Comparison of ENCODE assay signal across 25 cellular contexts in genomic region chr10:113436836-113437235, GRCh38.
"Had no signal": no experiment of that assay in that cellular context is flagged by ENCODE, and none has a peak within 500 bp of the region (broad histone marks: within the 10 kb centered on the region; RNA-seq: fewer than 3 reads in every experiment).

No MANE protein-coding gene starts in this region.

- DNase-seq: natural killer cell; nucleus accumbens; pancreas; right cardiac atrium; right lobe of liver; sigmoid colon; small intestine; stimulated activated CD4-positive, alpha-beta T cell treated with anti-CD3 and anti-CD28 coated beads, Interleukin-15, amount 100 ng/mL, for 24 hours; stimulated activated CD4-positive, alpha-beta T cell treated with anti-CD3 and anti-CD28 coated beads, Interleukin-2, amount 100 ng/mL, for 24 hours; stimulated activated CD4-positive, alpha-beta T cell treated with anti-CD3 and anti-CD28 coated beads, Interleukin-2, amount 100 ng/mL, for 48 hours; stimulated activated CD4-positive, alpha-beta T cell treated with anti-CD3 and anti-CD28 coated beads, Interleukin-4, amount 100 ng/mL, for 24 hours; stimulated activated naive B cell treated with anti-CD40 and anti-IgM and Interleukin-4, amounts not matched to agents 10 μg/mL and 1 μg/mL and 100 μg/mL, for 72 hours; stimulated activated naive CD4-positive, alpha-beta T cell treated with Interleukin-2 at 50 U/mL for 16 hours; stomach; thyroid gland; trophoblast cell had no signal

- H3K4me3 Mint-ChIP-seq: natural killer cell; nephron; stimulated activated effector memory CD8-positive, alpha-beta T cell treated with anti-CD3 and anti-CD28 coated beads, Interleukin-12 subunit alpha, Interleukin-12 subunit beta, amount 100 ng/mL, for 72 hours; stimulated activated naive B cell treated with anti-CD40 and anti-IgM and Interleukin-4, amounts not matched to agents 10 μg/mL and 1 μg/mL and 100 μg/mL, for 72 hours; stimulated activated naive CD8-positive, alpha-beta T cell treated with anti-CD3 and anti-CD28 coated beads, Interleukin-15, Interleukin-2, amounts not matched to agents 100 ng/mL and 50 ng/mL, for 24 hours had no signal

- H3K9me3 Mint-ChIP-seq: natural killer cell; stimulated activated effector memory CD8-positive, alpha-beta T cell treated with anti-CD3 and anti-CD28 coated beads, Interleukin-12 subunit alpha, Interleukin-12 subunit beta, amount 100 ng/mL, for 72 hours; stimulated activated naive CD8-positive, alpha-beta T cell treated with anti-CD3 and anti-CD28 coated beads, Interleukin-15, Interleukin-2, amounts not matched to agents 100 ng/mL and 50 ng/mL, for 24 hours had no signal

- H3K27ac Mint-ChIP-seq: natural killer cell; nephron; stimulated activated effector memory CD8-positive, alpha-beta T cell treated with anti-CD3 and anti-CD28 coated beads, Interleukin-12 subunit alpha, Interleukin-12 subunit beta, amount 100 ng/mL, for 72 hours; stimulated activated naive B cell treated with anti-CD40 and anti-IgM and Interleukin-4, amounts not matched to agents 10 μg/mL and 1 μg/mL and 100 μg/mL, for 72 hours; stimulated activated naive CD8-positive, alpha-beta T cell treated with anti-CD3 and anti-CD28 coated beads, Interleukin-15, Interleukin-2, amounts not matched to agents 100 ng/mL and 50 ng/mL, for 24 hours had no signal

- H3K27me3 Mint-ChIP-seq: stimulated activated naive B cell treated with anti-CD40 and anti-IgM and Interleukin-4, amounts not matched to agents 10 μg/mL and 1 μg/mL and 100 μg/mL, for 72 hours had no signal

- H3K27me3 ChIP-seq: neutrophil, pancreas, right lobe of liver, sigmoid colon, stomach, thyroid gland, tibial nerve, upper lobe of left lung, vagina had no signal

- H3K9me3 ChIP-seq: neutrophil, pancreas, prostate gland, right lobe of liver, sigmoid colon, stomach, thoracic aorta, thyroid gland, upper lobe of left lung, vagina had no signal

- H3K27ac ChIP-seq: neutrophil, pancreas, prostate gland, right lobe of liver, sigmoid colon, stomach, thoracic aorta, thyroid gland, tibial nerve, upper lobe of left lung, vagina had no signal

- H3K4me3 ChIP-seq: pancreas, prostate gland, right lobe of liver, sigmoid colon, stomach, thoracic aorta, thyroid gland, tibial nerve, upper lobe of left lung, vagina had no signal

- H3K4me1 ChIP-seq: prostate gland, sigmoid colon, tibial nerve, upper lobe of left lung, vagina had no signal

- H3K36me3 Mint-ChIP-seq: natural killer cell; stimulated activated effector memory CD8-positive, alpha-beta T cell treated with anti-CD3 and anti-CD28 coated beads, Interleukin-12 subunit alpha, Interleukin-12 subunit beta, amount 100 ng/mL, for 72 hours; stimulated activated naive B cell treated with anti-CD40 and anti-IgM and Interleukin-4, amounts not matched to agents 10 μg/mL and 1 μg/mL and 100 μg/mL, for 72 hours had no signal

- H3K4me1 Mint-ChIP-seq: natural killer cell; stimulated activated effector memory CD8-positive, alpha-beta T cell treated with anti-CD3 and anti-CD28 coated beads, Interleukin-12 subunit alpha, Interleukin-12 subunit beta, amount 100 ng/mL, for 72 hours; stimulated activated naive B cell treated with anti-CD40 and anti-IgM and Interleukin-4, amounts not matched to agents 10 μg/mL and 1 μg/mL and 100 μg/mL, for 72 hours had no signal

- H3K36me3 ChIP-seq: neutrophil, pancreas, prostate gland, right lobe of liver, sigmoid colon, stomach, thoracic aorta, thyroid gland, tibial nerve, upper lobe of left lung, vagina had no signal

- ATAC-seq: natural killer cell; pancreas; right cardiac atrium; right lobe of liver; stimulated activated naive B cell treated with anti-CD40 and anti-IgM and Interleukin-4, amounts not matched to agents 10 μg/mL and 1 μg/mL and 100 μg/mL, for 72 hours had no signal
